Comparison of ENCODE assay signal across 8 cellular contexts in the genomic region with DNA sequence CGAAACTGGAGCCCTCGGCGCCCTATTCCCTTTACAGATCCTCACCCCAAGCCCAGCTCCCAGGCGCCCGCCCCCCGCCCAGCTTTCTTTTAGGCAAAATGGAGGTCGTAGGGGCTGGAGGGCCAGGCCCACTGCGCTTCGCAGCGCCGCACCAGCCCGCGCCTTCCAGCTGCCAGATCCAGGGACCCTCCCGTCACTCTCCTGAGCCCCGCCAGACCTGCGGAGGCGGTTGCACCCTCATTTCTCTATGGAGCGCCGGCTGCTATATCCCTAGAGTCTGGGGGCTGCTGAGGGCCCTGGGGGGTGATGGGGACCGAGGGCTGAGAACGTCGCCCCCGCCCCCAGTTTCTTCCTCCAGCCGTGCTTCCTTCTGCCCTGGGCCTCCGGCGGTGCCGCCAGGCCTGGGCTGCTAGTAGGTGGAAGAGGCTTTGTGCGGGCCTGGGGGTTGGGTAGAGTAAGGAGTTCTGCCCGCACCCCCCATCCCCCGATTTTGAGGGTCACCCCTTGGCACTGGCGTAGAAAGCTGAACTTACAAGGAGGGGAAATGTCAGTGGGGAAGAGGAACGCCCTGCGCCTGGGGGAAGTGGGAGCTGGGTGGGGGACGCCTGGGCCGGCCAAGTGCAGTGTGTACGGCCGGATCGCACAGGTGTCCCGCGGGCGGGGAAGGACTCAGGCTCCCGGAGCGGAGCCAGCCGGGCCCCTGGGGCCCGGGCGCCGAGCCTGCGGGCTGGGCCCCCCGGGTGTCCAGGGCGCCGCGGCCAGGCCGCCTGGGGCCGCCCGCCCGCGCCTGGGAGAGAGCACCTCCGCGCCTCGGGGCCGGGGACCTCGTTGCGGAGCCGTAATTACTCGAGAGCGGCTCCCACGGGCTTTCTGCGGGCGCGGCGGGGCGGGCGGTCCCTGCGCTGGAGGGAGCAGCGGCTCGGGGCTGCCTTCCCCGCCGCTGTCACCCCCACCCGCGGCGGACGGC. TPM values are rescaled to one million over a fixed set of nuclear protein-coding genes. Genes with fewer than 3 reads are reported as not detected.
A peak's percentile ranks its signal among the peaks of the same experiment; 100 is the strongest.
DNase-seq lines count a peak whose midpoint lies in the region; ATAC-seq and TF ChIP-seq lines count a peak whose summit lies in the region.

No MANE protein-coding gene starts in this region.

- peaks cover 4% of the 10 kb centered on the region for H3K27me3 ChIP-seq in AG04450 (ENCODE audit: control insufficient read depth, insufficient read depth, low read length)
- H3K27me3 ChIP-seq in effector memory CD4-positive, alpha-beta T cell (replicated peaks; ENCODE audit: control insufficient read depth, insufficient read depth, low read length, poor library complexity, severe bottlenecking) = no peaks in the 10 kb centered on the region
- no peaks in the 10 kb centered on the region for H3K27me3 ChIP-seq in upper lobe of right lung

- intact Hi-C loops in mucosa of descending colon (cut with DNase I, micrococcal nuclease) (no loop called here), upper lobe of right lung (cut with DNase I) (no loop called here)

- peaks cover 33% of the 10 kb centered on the region for H3K36me3 ChIP-seq in effector memory CD4-positive, alpha-beta T cell (ENCODE audit: control insufficient read depth, insufficient read depth, low read length)
- H3K36me3 ChIP-seq in mucosa of descending colon (ENCODE audit: low read depth) (peaks cover 9% of the 10 kb centered on the region), upper lobe of right lung (peaks cover 33% of the 10 kb centered on the region)

- H3K4me1 ChIP-seq in effector memory CD4-positive, alpha-beta T cell (ENCODE audit: control insufficient read depth, insufficient read depth, low read length, poor library complexity, severe bottlenecking) = peaks cover 9% of the 10 kb centered on the region
- no peaks in the 10 kb centered on the region for H3K4me1 ChIP-seq in mucosa of descending colon (ENCODE audit: low read depth)
- H3K4me1 ChIP-seq in upper lobe of right lung = peaks cover 11% of the 10 kb centered on the region

- ATAC-seq in mucosa of descending colon = peak; percentile 6
- peak; percentile 1 for ATAC-seq in upper lobe of right lung
- no peak for ATAC-seq in GM18520 (IDR thresholded peaks at IDR 0.05; ENCODE audit: unreplicated experiment)

- H3K27ac ChIP-seq in AG04450 (ENCODE audit: low read depth, low read length) = no peak overlapping the region
- peak overlapping the region; percentile 86 for H3K27ac ChIP-seq in effector memory CD4-positive, alpha-beta T cell (ENCODE audit: insufficient read depth, low read length, poor library complexity, severe bottlenecking)
- H3K27ac ChIP-seq in upper lobe of right lung = peak overlapping the region; percentile 96

- POLR2A ChIA-PET in AG04450 (lab: Yijun Ruan, JAX) = interaction anchor here (0.5 to 0.6 kb wide), 2 partner anchors 42 to 196 kb away, joined by 3 read pairs; no protein-coding TSS in a partner anchor

- TF ChIP-seq CTCF in AG04450 (IDR thresholded peaks at IDR 0.05; ENCODE audit: low read depth, low read length) (no peak), WI38 (IDR thresholded peaks at IDR 0.05; ENCODE audit: low read depth, low read length) (no peak), mucosa of descending colon (IDR thresholded peaks at IDR 0.05) (no peak), upper lobe of right lung (IDR thresholded peaks at IDR 0.05) (no peak)

- CTCF ChIA-PET in AG04450 (lab: Charles Lee) = no interaction called here

- H3K4me3 ChIP-seq in AG04450 (ENCODE audit: low read depth, low read length) (peak overlapping the region; percentile 90), WI38 (ENCODE audit: low read depth, low read length) (peak overlapping the region; percentile 95), mucosa of descending colon (peak overlapping the region; percentile 90), upper lobe of right lung (peak overlapping the region; percentile 91)
- H3K4me3 ChIP-seq in effector memory CD4-positive, alpha-beta T cell (ENCODE audit: insufficient read depth, low read depth, low read length, poor library complexity, severe bottlenecking) = peak overlapping the region; percentile 95

- H3K9me3 ChIP-seq in AG04450 (ENCODE audit: control insufficient read depth, insufficient read depth, low read length) (no peaks in the 10 kb centered on the region; the same call in 1 of the 2 replicates), mucosa of descending colon (no peaks in the 10 kb centered on the region), upper lobe of right lung (no peaks in the 10 kb centered on the region)
- H3K9me3 ChIP-seq in effector memory CD4-positive, alpha-beta T cell (ENCODE audit: control insufficient read depth, low read length) = no peaks in the 10 kb centered on the region

- no peak for DNase-seq in AG04450 (ENCODE audit: low read depth, low spot score)
- DNase-seq in HCEC 1CT = peak; percentile 12
- DNase-seq in effector memory CD4-positive, alpha-beta T cell = no peak
- peak; percentile 46 to 74 (median 69) for DNase-seq in mucosa of descending colon
- peak; percentile 78 for DNase-seq in upper lobe of right lung
- DNase-seq in NCI-H128 (lab: John Stamatoyannopoulos, UW; ENCODE audit: unreplicated experiment) = no peak

RNA-seq across cellular contexts. Expression of gene GNB2, which starts 1.2 kb away (rescaled TPM):
- polyA plus RNA-seq in AG04450 (2011; rRNA removed) = 68.4 and 114 TPM in 2 replicates
- polyA minus RNA-seq in AG04450 (2011; rRNA and poly(A)+ RNA removed) = 77.8 and 95.0 TPM in 2 replicates
- 100 to 1,000 TPM; 197 to 257 (median 232) TPM for total RNA-seq in mucosa of descending colon
- total RNA-seq in upper lobe of right lung = 208 TPM

RNA-seq across cellular contexts. Expression of gene ACTL6B, which starts 18.5 kb away (rescaled TPM):
- not detected in 2 replicates for polyA plus RNA-seq in AG04450 (2011; rRNA removed)
- not detected in 2 replicates for polyA minus RNA-seq in AG04450 (2011; rRNA and poly(A)+ RNA removed)
- total RNA-seq in mucosa of descending colon (1 to 10 TPM in 1 of 3 donors, not detected in 2; 1.2 TPM), upper lobe of right lung (not detected)

RNA-seq across cellular contexts. Expression of gene GIGYF1, which starts 19.3 kb away (rescaled TPM):
- 4.4 and 5.2 TPM in 2 replicates for polyA plus RNA-seq in AG04450 (2011; rRNA removed)
- polyA minus RNA-seq in AG04450 (2011; rRNA and poly(A)+ RNA removed) = 4.7 and 5.4 TPM in 2 replicates
- total RNA-seq in mucosa of descending colon (10 to 100 TPM; 34.6 to 49.8 (median 48.1) TPM), upper lobe of right lung (44.5 TPM)

RNA-seq across cellular contexts. Expression of gene POP7, which starts 31.2 kb away (rescaled TPM):
- polyA plus RNA-seq in AG04450 (2011; rRNA removed) = 17.7 and 20.0 TPM in 2 replicates
- 8.9 and 9.2 TPM in 2 replicates for polyA minus RNA-seq in AG04450 (2011; rRNA and poly(A)+ RNA removed)
- total RNA-seq in mucosa of descending colon (10 to 100 TPM; 24.8 to 28.9 (median 26.8) TPM), upper lobe of right lung (20.2 TPM)

RNA-seq across cellular contexts. Expression of gene TFR2, which starts 33.4 kb away (rescaled TPM):
- 0.05 and 0.06 TPM in 2 replicates for polyA plus RNA-seq in AG04450 (2011; rRNA removed)
- polyA minus RNA-seq in AG04450 (2011; rRNA and poly(A)+ RNA removed) = not detected in 2 replicates
- total RNA-seq in mucosa of descending colon (1 to 10 TPM in 2 of 3 donors, under 1 TPM in 1; 0.57 to 1.2 (median 1.1) TPM), upper lobe of right lung (0.41 TPM)

Comparison
In these comparisons a context has a peak if more than half of its experiments do, and no peak if none do; other contexts are left out.
1. DNase-seq: peak in HCEC 1CT (single experiment), mucosa of descending colon (3 of 3) and upper lobe of right lung (single experiment); none in AG04450 (single experiment), effector memory CD4-positive, alpha-beta T cell (0 of 3) and NCI-H128 (single experiment).
2. Peak in every context shown above with its lines, with median percentiles within 50 percentile points of each other: H3K4me3 ChIP-seq.